9 cellular contexts compared by ENCODE assay signal in the genomic region with DNA sequence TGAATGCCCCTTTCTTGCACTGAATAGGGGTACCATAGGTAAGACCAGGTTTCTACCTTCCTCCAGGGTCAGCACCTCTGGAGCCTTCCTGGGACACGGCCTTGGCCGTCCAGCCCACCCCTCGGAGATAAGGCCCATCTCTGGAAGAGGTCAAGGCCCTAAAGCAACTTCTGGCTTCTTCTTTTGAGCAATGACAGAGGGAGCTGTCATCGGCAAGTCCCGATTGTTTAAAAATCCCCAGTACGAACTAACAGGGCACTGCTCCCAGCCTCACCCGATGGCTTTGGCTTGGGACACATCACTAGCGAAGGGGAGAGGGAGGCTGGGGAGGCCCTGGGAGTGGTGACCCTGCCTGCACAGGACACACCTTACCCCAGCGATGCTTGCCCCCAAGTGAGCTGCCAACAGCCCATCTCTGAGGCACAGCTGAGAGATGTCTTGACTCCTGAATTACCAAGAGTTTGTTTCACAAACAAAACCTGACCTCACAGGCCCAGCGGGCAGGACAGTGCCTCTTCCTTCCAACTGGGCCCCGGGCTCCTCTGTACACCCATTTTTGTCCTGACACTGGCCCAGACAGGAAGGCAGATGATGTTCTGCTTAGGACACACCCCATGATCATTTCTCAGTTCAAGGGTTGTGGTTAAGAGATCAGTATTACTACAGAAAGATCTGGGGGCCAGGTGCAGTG. TPM values are rescaled to one million over a fixed set of nuclear protein-coding genes. Genes with fewer than 3 reads are reported as not detected.
DNase-seq lines count a peak whose midpoint lies in the region; ATAC-seq and TF ChIP-seq lines count a peak whose summit lies in the region.
"Had no signal": no experiment of that assay in that cellular context is flagged by ENCODE, and none has a peak within 500 bp of the region (broad histone marks: within the 10 kb centered on the region; RNA-seq: fewer than 3 reads in every experiment).

No MANE protein-coding gene starts in this region.

- peaks cover 11% of the 10 kb centered on the region for H3K4me1 ChIP-seq in IMR-90 (ENCODE audit: control insufficient read depth, insufficient read depth, low read length)
- H3K4me1 ChIP-seq in effector memory CD4-positive, alpha-beta T cell (ENCODE audit: control insufficient read depth, insufficient read depth, low read length, poor library complexity, severe bottlenecking), result peaks cover 42% of the 10 kb centered on the region

- peak overlapping the region; percentile 3; the same call in 1 of the 2 replicates for H3K14ac ChIP-seq in IMR-90 (replicated peaks; ENCODE audit: low read depth, low read length)

- H2BK20ac ChIP-seq in IMR-90 (ENCODE audit: low read depth, low read length), result peak overlapping the region; percentile 36; the same call in 1 of the 2 replicates

- no peak overlapping the region for H3K18ac ChIP-seq in IMR-90 (ENCODE audit: low read depth, low read length)

- H2AFZ ChIP-seq in IMR-90 (replicated peaks; ENCODE audit: low read length, poor library complexity), result peak overlapping the region; percentile 18

- intact Hi-C loops in IMR-90 (cut with micrococcal nuclease), result no loop called here
- intact Hi-C loops in sciatic nerve (cut with DNase I), result no loop called here

- peak overlapping the region; percentile 11 for H2AK9ac ChIP-seq in IMR-90 (replicated peaks; ENCODE audit: low read depth, low read length, poor library complexity)

- peaks cover 0 to 30% of the 10 kb centered on the region in 2 experiments; a peak in 2 of 4 replicates for H3K79me1 ChIP-seq in IMR-90 (ENCODE audit: low read depth in 1 of 2, low read length in 2 of 2)

- 20% methylated on average over 1 of the region's 11 CpGs; no CpG with 5 or more reads in 1 of the 2 experiments for WGBS in IMR-90 (ENCODE audit: extremely low coverage in 2 of 2, insufficient read length in 1 of 2), 2 experiments

- H3K27ac ChIP-seq in IMR-90 (ENCODE audit: insufficient read depth, low read length), result no peak overlapping the region
- H3K27ac ChIP-seq in effector memory CD4-positive, alpha-beta T cell (ENCODE audit: insufficient read depth, low read length, poor library complexity, severe bottlenecking), result peak overlapping the region; percentile 49

- no peak overlapping the region for H3K4me3 ChIP-seq in IMR-90 (ENCODE audit: insufficient read depth, low read depth, low read length)
- H3K4me3 ChIP-seq in effector memory CD4-positive, alpha-beta T cell (ENCODE audit: insufficient read depth, low read depth, low read length, poor library complexity, severe bottlenecking), result no peak overlapping the region

- peaks cover 6% of the 10 kb centered on the region; the same call in 1 of the 2 replicates for H4K20me1 ChIP-seq in IMR-90 (ENCODE audit: insufficient read depth, low read length)

- CTCF ChIA-PET in IMR-90 (lab: Yijun Ruan, JAX), result no interaction called here

- H3K36me3 ChIP-seq in IMR-90 (ENCODE audit: control insufficient read depth, insufficient read depth, low read length), result no peaks in the 10 kb centered on the region
- peaks cover 7% of the 10 kb centered on the region for H3K36me3 ChIP-seq in effector memory CD4-positive, alpha-beta T cell (ENCODE audit: control insufficient read depth, insufficient read depth, low read length)

- no TSS peak for BruUV-seq in IMR-90 (replicated peaks; lab: Mats Ljungman, UMichigan)

- H3K4me2 ChIP-seq in IMR-90 (ENCODE audit: low read depth, low read length), result peak overlapping the region; percentile 5; the same call in 1 of the 2 replicates

- in situ Hi-C loops in IMR-90 (cut with MboI; ENCODE audit: low sequenced_read_pairs), result no loop called here

- no peak for DNase-seq in IMR-90
- no peak for DNase-seq in effector memory CD4-positive, alpha-beta T cell
- no peak for DNase-seq in sciatic nerve (ENCODE audit: low spot score)
- no peak for DNase-seq in NCI-H1048 (lab: John Stamatoyannopoulos, UW)
- no peak for DNase-seq in NCI-H1436 (lab: John Stamatoyannopoulos, UW)
- no peak for DNase-seq in NK-92 treated with Interleukin-12 subunit alpha and Interleukin-12 subunit beta, amount 100 ng/mL, for 24 hours (lab: John Stamatoyannopoulos, UW)

- no peak overlapping the region for H3K9ac ChIP-seq in IMR-90 (ENCODE audit: low read depth, low read length)

- no peak overlapping the region for H2BK15ac ChIP-seq in IMR-90 (ENCODE audit: low read depth, low read length)

- H3K9me3 ChIP-seq in IMR-90 (ENCODE audit: control insufficient read depth, insufficient read depth, low read length), result no peaks in the 10 kb centered on the region
- H3K9me3 ChIP-seq in effector memory CD4-positive, alpha-beta T cell (ENCODE audit: control insufficient read depth, low read length), result no peaks in the 10 kb centered on the region

- no peak for TF ChIP-seq RAD21 in IMR-90 (IDR thresholded peaks at IDR 0.05; ENCODE audit: low read length)

- peak overlapping the region in 1 of 2 experiments; percentile 4; a peak in 1 of 4 replicates for H4K8ac ChIP-seq in IMR-90 (ENCODE audit: low read depth in 2 of 2, low read length in 2 of 2)

- peak overlapping the region; percentile 7; the same call in 1 of the 2 replicates for H2AK5ac ChIP-seq in IMR-90 (ENCODE audit: low read depth, low read length)

- TF ChIP-seq POLR2A in IMR-90 (IDR thresholded peaks at IDR 0.05; ENCODE audit: low read depth, low read length), result no peak

- ATAC-seq in GM18511 (IDR thresholded peaks at IDR 0.05; ENCODE audit: unreplicated experiment) (peak; percentile 43), IMR-90 (ENCODE audit: low read depth) (no peak), sciatic nerve (peak; percentile 43), GM21528 (IDR thresholded peaks at IDR 0.05; ENCODE audit: low FRiP score, unreplicated experiment) (no peak)

- no peak for TF ChIP-seq CTCF in IMR-90 (conservative IDR thresholded peaks at IDR 0.05; ENCODE audit: low read depth, low read length)

- H3K27me3 ChIP-seq in IMR-90 (ENCODE audit: control insufficient read depth, insufficient read depth, low read length), result no peaks in the 10 kb centered on the region
- no peaks in the 10 kb centered on the region for H3K27me3 ChIP-seq in effector memory CD4-positive, alpha-beta T cell (replicated peaks; ENCODE audit: control insufficient read depth, insufficient read depth, low read length, poor library complexity, severe bottlenecking)

- POLR2A ChIA-PET in IMR-90 (lab: Charles Lee; ENCODE audit: unreplicated experiment), result interaction anchor here (0.6 kb wide), 1 partner anchor 634 kb away, joined by 3 read pairs; no protein-coding TSS in a partner anchor

- peak overlapping the region; percentile 30; the same call in 1 of the 2 replicates for H3K4ac ChIP-seq in IMR-90 (ENCODE audit: low read depth, low read length)

- H4K91ac ChIP-seq in IMR-90 (ENCODE audit: insufficient read depth, low read depth, low read length), result 0 out of 2 replicates have a peak overlapping the region, but pooled peaks have one; percentile 23

- H4K5ac ChIP-seq in IMR-90 (ENCODE audit: low read depth, low read length), result no peak overlapping the region

- H3K56ac ChIP-seq in IMR-90 (ENCODE audit: extremely low read depth, insufficient read depth, low read length), result no peak overlapping the region

- H3K23ac ChIP-seq in IMR-90 (ENCODE audit: low read depth, low read length), result 0 out of 2 replicates have a peak overlapping the region, but pooled peaks have one; percentile 41

- H3K9me1 ChIP-seq in IMR-90 (ENCODE audit: insufficient read depth, low read length), result peaks cover 8% of the 10 kb centered on the region; the same call in 1 of the 2 replicates

- dilution Hi-C loops in IMR-90 (cut with HindIII; ENCODE audit: low sequenced_read_pairs, unreplicated experiment), result no loop called here

- H2BK120ac ChIP-seq in IMR-90 (ENCODE audit: low read depth, low read length), result peak overlapping the region; percentile 23; the same call in 1 of the 2 replicates

- H2BK5ac ChIP-seq in IMR-90 (ENCODE audit: low read depth, low read length, poor library complexity, severe bottlenecking), result no peak overlapping the region

TF ChIP-seq in IMR-90, 13 proteins besides CTCF, POLR2A, EP300 and RAD21:
- TF ChIP-seq MXI1 (IDR thresholded peaks at IDR 0.05; ENCODE audit: borderline replicate concordance, low read depth, low read length) (no peak), FOS (IDR thresholded peaks at IDR 0.05; ENCODE audit: low read depth, low read length) (no peak), CHD1 (IDR thresholded peaks at IDR 0.05; ENCODE audit: low read depth, low read length) (no peak)

RNA-seq across cellular contexts. Expression of a gene that starts 4.8 kb away (rescaled TPM):
- total RNA-seq in IMR-90 (2012; rRNA removed) (11.1 and 14.7 TPM in 2 replicates), sciatic nerve (73.6 TPM)
- polyA plus RNA-seq in IMR-90 (2012; rRNA removed), result 63.1 and 77.3 TPM in 2 replicates
- 38.9 and 89.5 TPM in 2 replicates for polyA plus RNA-seq in IMR-90 (2012; cell fraction: cytosol; rRNA removed)
- polyA plus RNA-seq in IMR-90 (2012; cell fraction: nucleus; rRNA removed; ENCODE audit: low replicate concordance), result 27.9 and 43.7 TPM in 2 replicates

RNA-seq across cellular contexts. Expression of a gene that starts 13.7 kb away (rescaled TPM):
- 109 and 219 TPM in 2 replicates for total RNA-seq in IMR-90 (2012; rRNA removed)
- 150 and 181 TPM in 2 replicates for polyA plus RNA-seq in IMR-90 (2012; rRNA removed)
- 133 and 160 TPM in 2 replicates for polyA plus RNA-seq in IMR-90 (2012; cell fraction: cytosol; rRNA removed)
- 27.2 and 110 TPM in 2 replicates for polyA plus RNA-seq in IMR-90 (2012; cell fraction: nucleus; rRNA removed; ENCODE audit: low replicate concordance)
- total RNA-seq in sciatic nerve, result 1.8 TPM

RNA-seq across cellular contexts. Expression of a gene that starts 14.0 kb away (rescaled TPM):
- total RNA-seq in IMR-90 (2012; rRNA removed), result 45.5 and 65.1 TPM in 2 replicates
- 29.9 and 41.0 TPM in 2 replicates for polyA plus RNA-seq in IMR-90 (2012; rRNA removed)
- 31.0 and 49.3 TPM in 2 replicates for polyA plus RNA-seq in IMR-90 (2012; cell fraction: cytosol; rRNA removed)
- 22.5 and 29.1 TPM in 2 replicates for polyA plus RNA-seq in IMR-90 (2012; cell fraction: nucleus; rRNA removed; ENCODE audit: low replicate concordance)
- 33.6 TPM for total RNA-seq in sciatic nerve

RNA-seq across cellular contexts. Expression of a gene that starts 27.0 kb away (rescaled TPM):
- total RNA-seq in IMR-90 (2012; rRNA removed) (not detected in 2 replicates), sciatic nerve (0.71 TPM)
- not detected in 2 replicates for polyA plus RNA-seq in IMR-90 (2012; rRNA removed)
- polyA plus RNA-seq in IMR-90 (2012; cell fraction: cytosol; rRNA removed), result not detected in 2 replicates
- not detected in 2 replicates for polyA plus RNA-seq in IMR-90 (2012; cell fraction: nucleus; rRNA removed; ENCODE audit: low replicate concordance)
- total RNA-seq: left cardiac atrium had no signal

RNA-seq across cellular contexts. Expression of a gene that starts 40.9 kb away (rescaled TPM):
- 52.7 and 53.6 TPM in 2 replicates for total RNA-seq in IMR-90 (2012; rRNA removed)
- polyA plus RNA-seq in IMR-90 (2012; rRNA removed), result 16.6 and 19.5 TPM in 2 replicates
- polyA plus RNA-seq in IMR-90 (2012; cell fraction: cytosol; rRNA removed), result 10.6 and 17.7 TPM in 2 replicates
- polyA plus RNA-seq in IMR-90 (2012; cell fraction: nucleus; rRNA removed; ENCODE audit: low replicate concordance), result 5.5 and 7.2 TPM in 2 replicates
- total RNA-seq in sciatic nerve, result 1.4 TPM

Comparison
In these comparisons a context has a peak if more than half of its experiments do, and no peak if none do; other contexts are left out.
1. ATAC-seq: peak in GM18511 (single experiment) and sciatic nerve (single experiment); none in IMR-90 (single experiment) and GM21528 (single experiment).
2. RNA of a gene that starts 13.7 kb away (total RNA-seq): 109 to 219 TPM in IMR-90; 1.8 TPM in sciatic nerve (single experiment); every median in the first group is over 10 times any median in the second.